ENCODE assay signal across 1 cellular context in genomic region chr20:370977-371754, GRCh38.
TF ChIP-seq lines count a peak whose summit lies in the region.

No MANE protein-coding gene starts in this region.

TF ChIP-seq in HepG2, 621 proteins besides CTCF, POLR2A, EP300 and RAD21 (continued from another document and continues in another):
- TF ChIP-seq MAZ (IDR thresholded peaks at IDR 0.05; ENCODE audit: borderline replicate concordance, low read depth, low read length) (no peak), MAZ (CRISPR knock-in tag; IDR thresholded peaks at IDR 0.05; ENCODE audit: low read depth) (no peak), SMYD3 (CRISPR knock-in tag; IDR thresholded peaks at IDR 0.05) (no peak; the same call in 1 of the 2 replicates), SRF (IDR thresholded peaks at IDR 0.05; ENCODE audit: low read depth, low read length) (no peak), JUNB (CRISPR knock-in tag; IDR thresholded peaks at IDR 0.05; ENCODE audit: borderline replicate concordance) (no peak), HMG20B (CRISPR knock-in tag; conservative IDR thresholded peaks at IDR 0.05) (no peak), ZFP41 (CRISPR knock-in tag; IDR thresholded peaks at IDR 0.05; ENCODE audit: borderline replicate concordance) (no peak), EED (CRISPR knock-in tag; IDR thresholded peaks at IDR 0.05) (0 out of 2 replicates have a peak, but pooled peaks have one; percentile 47), GATA4 (IDR thresholded peaks at IDR 0.05; ENCODE audit: borderline replicate concordance, low read depth) (no peak), GABPA (IDR thresholded peaks at IDR 0.05; ENCODE audit: low read depth, low read length) (no peak), GABPA (CRISPR knock-in tag; IDR thresholded peaks at IDR 0.05; ENCODE audit: low read depth) (no peak), ZNF574 (CRISPR knock-in tag; IDR thresholded peaks at IDR 0.05) (peak; percentile 13; the same call in 1 of the 2 replicates), STAT6 (CRISPR knock-in tag; IDR thresholded peaks at IDR 0.05; ENCODE audit: borderline replicate concordance) (no peak), ZNF776 (CRISPR knock-in tag; IDR thresholded peaks at IDR 0.05) (0 out of 2 replicates have a peak, but pooled peaks have one; percentile 11), AGO2 (optimal IDR thresholded peaks at IDR 0.05; ENCODE audit: low read depth, low read length) (peak; percentile 33), ZNF563 (CRISPR knock-in tag; IDR thresholded peaks at IDR 0.05) (no peak), MIXL1 (CRISPR knock-in tag; IDR thresholded peaks at IDR 0.05) (no peak), ZNF225 (CRISPR knock-in tag; IDR thresholded peaks at IDR 0.05) (no peak; the same call in 1 of the 2 replicates), ZNF329 (CRISPR knock-in tag; IDR thresholded peaks at IDR 0.05; ENCODE audit: low read depth) (0 out of 2 replicates have a peak, but pooled peaks have one; percentile 24), SALL2 (CRISPR knock-in tag; IDR thresholded peaks at IDR 0.05) (no peak), HNRNPL (IDR thresholded peaks at IDR 0.05; ENCODE audit: low read depth, low read length) (no peak), ZNF674 (CRISPR knock-in tag; IDR thresholded peaks at IDR 0.05; ENCODE audit: low read depth) (no peak), KDM4B (CRISPR knock-in tag; IDR thresholded peaks at IDR 0.05) (no peak), ZNF841 (CRISPR knock-in tag; IDR thresholded peaks at IDR 0.05; ENCODE audit: borderline replicate concordance) (no peak), CBX2 (IDR thresholded peaks at IDR 0.05; ENCODE audit: low read depth, low read length) (no peak), CBX2 (CRISPR knock-in tag; IDR thresholded peaks at IDR 0.05; ENCODE audit: low read depth) (no peak), ZNF670 (CRISPR knock-in tag; IDR thresholded peaks at IDR 0.05; ENCODE audit: borderline replicate concordance) (no peak), TOE1 (CRISPR knock-in tag; IDR thresholded peaks at IDR 0.05) (no peak), RCOR2 (CRISPR knock-in tag; IDR thresholded peaks at IDR 0.05) (no peak), CC2D1A (CRISPR knock-in tag; IDR thresholded peaks at IDR 0.05) (no peak), SETDB1 (CRISPR knock-in tag; IDR thresholded peaks at IDR 0.05; ENCODE audit: borderline replicate concordance) (no peak), ZNF619 (CRISPR knock-in tag; IDR thresholded peaks at IDR 0.05) (no peak), ZNF607 (CRISPR knock-in tag; IDR thresholded peaks at IDR 0.05; ENCODE audit: borderline replicate concordance) (peak; percentile 85; the same call in 1 of the 2 replicates), ZNF891 (CRISPR knock-in tag; IDR thresholded peaks at IDR 0.05) (no peak; the same call in 1 of the 2 replicates), ZNF660 (CRISPR knock-in tag; IDR thresholded peaks at IDR 0.05; ENCODE audit: borderline replicate concordance, low read depth) (no peak), TBP (CRISPR knock-in tag; IDR thresholded peaks at IDR 0.05) (no peak), KLF15 (CRISPR knock-in tag; IDR thresholded peaks at IDR 0.05; ENCODE audit: borderline replicate concordance) (0 out of 2 replicates have a peak, but pooled peaks have one; percentile 19), ZNF720 (CRISPR knock-in tag; IDR thresholded peaks at IDR 0.05) (no peak), KMT2B (CRISPR knock-in tag; IDR thresholded peaks at IDR 0.05) (no peak; the same call in 1 of the 2 replicates), PHF21A (CRISPR knock-in tag; IDR thresholded peaks at IDR 0.05) (no peak), NFKB2 (CRISPR knock-in tag; IDR thresholded peaks at IDR 0.05; ENCODE audit: borderline replicate concordance) (no peak), FIP1L1 (IDR thresholded peaks at IDR 0.05; ENCODE audit: borderline replicate concordance, insufficient read depth, low read depth, low read length) (no peak), BRCA1 (CRISPR knock-in tag; IDR thresholded peaks at IDR 0.05) (no peak), MYC (CRISPR knock-in tag; IDR thresholded peaks at IDR 0.05; ENCODE audit: borderline replicate concordance) (no peak), ZNF441 (CRISPR knock-in tag; IDR thresholded peaks at IDR 0.05; ENCODE audit: borderline replicate concordance) (0 out of 2 replicates have a peak, but pooled peaks have one; percentile 17), HNRNPLL (IDR thresholded peaks at IDR 0.05; ENCODE audit: low read depth, low read length, poor library complexity, severe bottlenecking) (no peak), IKZF4 (CRISPR knock-in tag; IDR thresholded peaks at IDR 0.05; ENCODE audit: borderline replicate concordance, low read depth, not compliant biosample characterization) (peak; percentile 77), DNMT1 (CRISPR knock-in tag; IDR thresholded peaks at IDR 0.05) (no peak), ZNF350 (CRISPR knock-in tag; IDR thresholded peaks at IDR 0.05; ENCODE audit: borderline replicate concordance, low read depth) (no peak)
- TF ChIP-seq, protein P1, sequence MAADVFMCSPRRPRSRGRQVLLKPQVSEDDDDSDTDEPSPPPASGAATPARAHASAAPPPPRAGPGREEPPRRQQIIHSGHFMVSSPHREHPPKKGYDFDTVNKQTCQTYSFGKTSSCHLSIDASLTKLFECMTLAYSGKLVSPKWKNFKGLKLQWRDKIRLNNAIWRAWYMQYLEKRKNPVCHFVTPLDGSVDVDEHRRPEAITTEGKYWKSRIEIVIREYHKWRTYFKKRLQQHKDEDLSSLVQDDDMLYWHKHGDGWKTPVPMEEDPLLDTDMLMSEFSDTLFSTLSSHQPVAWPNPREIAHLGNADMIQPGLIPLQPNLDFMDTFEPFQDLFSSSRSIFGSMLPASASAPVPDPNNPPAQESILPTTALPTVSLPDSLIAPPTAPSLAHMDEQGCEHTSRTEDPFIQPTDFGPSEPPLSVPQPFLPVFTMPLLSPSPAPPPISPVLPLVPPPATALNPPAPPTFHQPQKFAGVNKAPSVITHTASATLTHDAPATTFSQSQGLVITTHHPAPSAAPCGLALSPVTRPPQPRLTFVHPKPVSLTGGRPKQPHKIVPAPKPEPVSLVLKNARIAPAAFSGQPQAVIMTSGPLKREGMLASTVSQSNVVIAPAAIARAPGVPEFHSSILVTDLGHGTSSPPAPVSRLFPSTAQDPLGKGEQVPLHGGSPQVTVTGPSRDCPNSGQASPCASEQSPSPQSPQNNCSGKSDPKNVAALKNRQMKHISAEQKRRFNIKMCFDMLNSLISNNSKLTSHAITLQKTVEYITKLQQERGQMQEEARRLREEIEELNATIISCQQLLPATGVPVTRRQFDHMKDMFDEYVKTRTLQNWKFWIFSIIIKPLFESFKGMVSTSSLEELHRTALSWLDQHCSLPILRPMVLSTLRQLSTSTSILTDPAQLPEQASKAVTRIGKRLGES (CRISPR knock-in tag; IDR thresholded peaks at IDR 0.05; ENCODE audit: borderline replicate concordance): no peak
- TF ChIP-seq, protein P2, sequence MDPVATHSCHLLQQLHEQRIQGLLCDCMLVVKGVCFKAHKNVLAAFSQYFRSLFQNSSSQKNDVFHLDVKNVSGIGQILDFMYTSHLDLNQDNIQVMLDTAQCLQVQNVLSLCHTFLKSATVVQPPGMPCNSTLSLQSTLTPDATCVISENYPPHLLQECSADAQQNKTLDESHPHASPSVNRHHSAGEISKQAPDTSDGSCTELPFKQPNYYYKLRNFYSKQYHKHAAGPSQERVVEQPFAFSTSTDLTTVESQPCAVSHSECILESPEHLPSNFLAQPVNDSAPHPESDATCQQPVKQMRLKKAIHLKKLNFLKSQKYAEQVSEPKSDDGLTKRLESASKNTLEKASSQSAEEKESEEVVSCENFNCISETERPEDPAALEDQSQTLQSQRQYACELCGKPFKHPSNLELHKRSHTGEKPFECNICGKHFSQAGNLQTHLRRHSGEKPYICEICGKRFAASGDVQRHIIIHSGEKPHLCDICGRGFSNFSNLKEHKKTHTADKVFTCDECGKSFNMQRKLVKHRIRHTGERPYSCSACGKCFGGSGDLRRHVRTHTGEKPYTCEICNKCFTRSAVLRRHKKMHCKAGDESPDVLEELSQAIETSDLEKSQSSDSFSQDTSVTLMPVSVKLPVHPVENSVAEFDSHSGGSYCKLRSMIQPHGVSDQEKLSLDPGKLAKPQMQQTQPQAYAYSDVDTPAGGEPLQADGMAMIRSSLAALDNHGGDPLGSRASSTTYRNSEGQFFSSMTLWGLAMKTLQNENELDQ (CRISPR knock-in tag; IDR thresholded peaks at IDR 0.05; ENCODE audit: borderline replicate concordance): no peak
- TF ChIP-seq, protein P3, sequence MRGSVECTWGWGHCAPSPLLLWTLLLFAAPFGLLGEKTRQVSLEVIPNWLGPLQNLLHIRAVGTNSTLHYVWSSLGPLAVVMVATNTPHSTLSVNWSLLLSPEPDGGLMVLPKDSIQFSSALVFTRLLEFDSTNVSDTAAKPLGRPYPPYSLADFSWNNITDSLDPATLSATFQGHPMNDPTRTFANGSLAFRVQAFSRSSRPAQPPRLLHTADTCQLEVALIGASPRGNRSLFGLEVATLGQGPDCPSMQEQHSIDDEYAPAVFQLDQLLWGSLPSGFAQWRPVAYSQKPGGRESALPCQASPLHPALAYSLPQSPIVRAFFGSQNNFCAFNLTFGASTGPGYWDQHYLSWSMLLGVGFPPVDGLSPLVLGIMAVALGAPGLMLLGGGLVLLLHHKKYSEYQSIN (CRISPR knock-in tag; IDR thresholded peaks at IDR 0.05; ENCODE audit: borderline replicate concordance): no peak
- TF ChIP-seq, protein P4, sequence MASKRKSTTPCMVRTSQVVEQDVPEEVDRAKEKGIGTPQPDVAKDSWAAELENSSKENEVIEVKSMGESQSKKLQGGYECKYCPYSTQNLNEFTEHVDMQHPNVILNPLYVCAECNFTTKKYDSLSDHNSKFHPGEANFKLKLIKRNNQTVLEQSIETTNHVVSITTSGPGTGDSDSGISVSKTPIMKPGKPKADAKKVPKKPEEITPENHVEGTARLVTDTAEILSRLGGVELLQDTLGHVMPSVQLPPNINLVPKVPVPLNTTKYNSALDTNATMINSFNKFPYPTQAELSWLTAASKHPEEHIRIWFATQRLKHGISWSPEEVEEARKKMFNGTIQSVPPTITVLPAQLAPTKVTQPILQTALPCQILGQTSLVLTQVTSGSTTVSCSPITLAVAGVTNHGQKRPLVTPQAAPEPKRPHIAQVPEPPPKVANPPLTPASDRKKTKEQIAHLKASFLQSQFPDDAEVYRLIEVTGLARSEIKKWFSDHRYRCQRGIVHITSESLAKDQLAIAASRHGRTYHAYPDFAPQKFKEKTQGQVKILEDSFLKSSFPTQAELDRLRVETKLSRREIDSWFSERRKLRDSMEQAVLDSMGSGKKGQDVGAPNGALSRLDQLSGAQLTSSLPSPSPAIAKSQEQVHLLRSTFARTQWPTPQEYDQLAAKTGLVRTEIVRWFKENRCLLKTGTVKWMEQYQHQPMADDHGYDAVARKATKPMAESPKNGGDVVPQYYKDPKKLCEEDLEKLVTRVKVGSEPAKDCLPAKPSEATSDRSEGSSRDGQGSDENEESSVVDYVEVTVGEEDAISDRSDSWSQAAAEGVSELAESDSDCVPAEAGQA (IDR thresholded peaks at IDR 0.05; ENCODE audit: low read depth): no peak
- TF ChIP-seq, protein P4 (CRISPR knock-in tag; IDR thresholded peaks at IDR 0.05; ENCODE audit: borderline replicate concordance): no peak
